Comparison of ENCODE assay signal across 1 cellular context in the genomic region with DNA sequence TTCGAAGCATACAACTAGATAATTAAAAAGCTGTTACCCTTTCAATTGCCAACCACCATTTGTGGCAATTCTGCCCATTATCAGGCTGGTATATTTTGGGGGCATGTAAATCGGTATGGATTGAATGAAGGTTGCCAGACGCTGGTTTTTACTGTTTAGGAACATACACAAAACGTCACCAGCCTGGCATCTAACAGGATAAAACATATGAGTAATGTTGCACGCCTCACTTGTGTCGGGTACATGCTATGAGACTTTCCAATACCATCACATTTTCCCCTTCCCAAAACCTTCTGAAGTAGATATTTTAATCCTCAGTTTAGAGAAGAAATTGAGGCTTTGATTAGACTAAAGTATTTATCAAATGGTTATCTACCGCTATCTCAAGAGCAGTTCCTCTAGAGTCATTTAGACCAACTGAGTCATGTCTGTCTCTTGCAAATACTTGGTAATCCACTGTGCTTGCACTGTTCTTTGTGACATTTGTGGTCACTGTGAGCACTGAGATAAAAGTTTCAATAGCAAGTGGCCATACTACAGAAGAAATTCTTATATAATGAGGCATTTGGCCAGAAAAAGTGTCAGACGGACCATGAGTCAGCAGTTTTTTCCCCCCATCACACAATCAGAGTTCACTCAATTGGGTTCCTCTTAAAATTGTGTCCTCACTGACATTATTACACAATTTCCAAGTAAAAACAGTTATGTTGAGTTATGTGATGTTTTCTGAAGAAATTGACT.
TF ChIP-seq lines count a peak whose summit lies in the region.

No MANE protein-coding gene starts in this region.

TF ChIP-seq in HepG2, 621 proteins besides CTCF, POLR2A, EP300 and RAD21 (continued from another document):
- TF ChIP-seq, protein P1, sequence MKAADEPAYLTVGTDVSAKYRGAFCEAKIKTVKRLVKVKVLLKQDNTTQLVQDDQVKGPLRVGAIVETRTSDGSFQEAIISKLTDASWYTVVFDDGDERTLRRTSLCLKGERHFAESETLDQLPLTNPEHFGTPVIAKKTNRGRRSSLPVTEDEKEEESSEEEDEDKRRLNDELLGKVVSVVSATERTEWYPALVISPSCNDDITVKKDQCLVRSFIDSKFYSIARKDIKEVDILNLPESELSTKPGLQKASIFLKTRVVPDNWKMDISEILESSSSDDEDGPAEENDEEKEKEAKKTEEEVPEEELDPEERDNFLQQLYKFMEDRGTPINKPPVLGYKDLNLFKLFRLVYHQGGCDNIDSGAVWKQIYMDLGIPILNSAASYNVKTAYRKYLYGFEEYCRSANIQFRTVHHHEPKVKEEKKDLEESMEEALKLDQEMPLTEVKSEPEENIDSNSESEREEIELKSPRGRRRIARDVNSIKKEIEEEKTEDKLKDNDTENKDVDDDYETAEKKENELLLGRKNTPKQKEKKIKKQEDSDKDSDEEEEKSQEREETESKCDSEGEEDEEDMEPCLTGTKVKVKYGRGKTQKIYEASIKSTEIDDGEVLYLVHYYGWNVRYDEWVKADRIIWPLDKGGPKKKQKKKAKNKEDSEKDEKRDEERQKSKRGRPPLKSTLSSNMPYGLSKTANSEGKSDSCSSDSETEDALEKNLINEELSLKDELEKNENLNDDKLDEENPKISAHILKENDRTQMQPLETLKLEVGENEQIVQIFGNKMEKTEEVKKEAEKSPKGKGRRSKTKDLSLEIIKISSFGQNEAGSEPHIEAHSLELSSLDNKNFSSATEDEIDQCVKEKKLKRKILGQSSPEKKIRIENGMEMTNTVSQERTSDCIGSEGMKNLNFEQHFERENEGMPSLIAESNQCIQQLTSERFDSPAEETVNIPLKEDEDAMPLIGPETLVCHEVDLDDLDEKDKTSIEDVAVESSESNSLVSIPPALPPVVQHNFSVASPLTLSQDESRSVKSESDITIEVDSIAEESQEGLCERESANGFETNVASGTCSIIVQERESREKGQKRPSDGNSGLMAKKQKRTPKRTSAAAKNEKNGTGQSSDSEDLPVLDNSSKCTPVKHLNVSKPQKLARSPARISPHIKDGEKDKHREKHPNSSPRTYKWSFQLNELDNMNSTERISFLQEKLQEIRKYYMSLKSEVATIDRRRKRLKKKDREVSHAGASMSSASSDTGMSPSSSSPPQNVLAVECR (CRISPR knock-in tag; IDR thresholded peaks at IDR 0.05; ENCODE audit: borderline replicate concordance): no peak
- peak; percentile 66 for TF ChIP-seq MAFF (IDR thresholded peaks at IDR 0.05; ENCODE audit: low read depth, low read length)
- peak; percentile 82 for TF ChIP-seq NFE2L2 (IDR thresholded peaks at IDR 0.05; ENCODE audit: low read length)
